Comparison of ENCODE assay signal across 14 cellular contexts in genomic region chr11:75782540-75783263, GRCh38.
"Had no signal": no experiment of that assay in that cellular context is flagged by ENCODE, and none has a peak within 500 bp of the region (broad histone marks: within the 10 kb centered on the region; RNA-seq: fewer than 3 reads in every experiment).

No MANE protein-coding gene starts in this region.

- H3K36me3 ChIP-seq: gastroesophageal sphincter, uterus had no signal

- DNase-seq: activated B cell treated with CpG ODN at 0.5 μM for 24 hours; activated CD4-positive, alpha-beta T cell treated with anti-CD3 and anti-CD28 coated beads for 48 hours; activated CD8-positive, alpha-beta memory T cell treated with anti-CD3 and anti-CD28 coated beads, Interleukin-2, amount 50 U/mL, for 48 hours; activated naive CD4-positive, alpha-beta T cell treated with Interleukin-2 at 50 U/mL for 16 hours; islet precursor cell; left ventricle myocardium superior; mesenchymal stem cell; naive thymus-derived CD8-positive, alpha-beta T cell; retina; stimulated activated CD4-positive, alpha-beta T cell treated with anti-CD3 and anti-CD28 coated beads, Interleukin-2, amount 100 ng/mL, for 48 hours; stimulated activated naive B cell treated with anti-CD40 and anti-IgM and Interleukin-4, amounts not matched to agents 10 μg/mL and 1 μg/mL and 100 μg/mL, for 72 hours; tibial artery; uterus had no signal

- H3K9me3 ChIP-seq: gastroesophageal sphincter, tibial artery, uterus had no signal

- H3K27me3 ChIP-seq: gastroesophageal sphincter, tibial artery, uterus had no signal

- ATAC-seq: gastroesophageal sphincter; left ventricle myocardium superior; naive thymus-derived CD8-positive, alpha-beta T cell; stimulated activated naive B cell treated with anti-CD40 and anti-IgM and Interleukin-4, amounts not matched to agents 10 μg/mL and 1 μg/mL and 100 μg/mL, for 72 hours had no signal

- H3K27ac ChIP-seq: gastroesophageal sphincter, tibial artery, uterus had no signal

- H3K4me1 ChIP-seq: gastroesophageal sphincter, tibial artery, uterus had no signal

- H3K4me3 ChIP-seq: gastroesophageal sphincter, tibial artery, uterus had no signal
